ENCODE assay signal across 7 cellular contexts in the genomic region with DNA sequence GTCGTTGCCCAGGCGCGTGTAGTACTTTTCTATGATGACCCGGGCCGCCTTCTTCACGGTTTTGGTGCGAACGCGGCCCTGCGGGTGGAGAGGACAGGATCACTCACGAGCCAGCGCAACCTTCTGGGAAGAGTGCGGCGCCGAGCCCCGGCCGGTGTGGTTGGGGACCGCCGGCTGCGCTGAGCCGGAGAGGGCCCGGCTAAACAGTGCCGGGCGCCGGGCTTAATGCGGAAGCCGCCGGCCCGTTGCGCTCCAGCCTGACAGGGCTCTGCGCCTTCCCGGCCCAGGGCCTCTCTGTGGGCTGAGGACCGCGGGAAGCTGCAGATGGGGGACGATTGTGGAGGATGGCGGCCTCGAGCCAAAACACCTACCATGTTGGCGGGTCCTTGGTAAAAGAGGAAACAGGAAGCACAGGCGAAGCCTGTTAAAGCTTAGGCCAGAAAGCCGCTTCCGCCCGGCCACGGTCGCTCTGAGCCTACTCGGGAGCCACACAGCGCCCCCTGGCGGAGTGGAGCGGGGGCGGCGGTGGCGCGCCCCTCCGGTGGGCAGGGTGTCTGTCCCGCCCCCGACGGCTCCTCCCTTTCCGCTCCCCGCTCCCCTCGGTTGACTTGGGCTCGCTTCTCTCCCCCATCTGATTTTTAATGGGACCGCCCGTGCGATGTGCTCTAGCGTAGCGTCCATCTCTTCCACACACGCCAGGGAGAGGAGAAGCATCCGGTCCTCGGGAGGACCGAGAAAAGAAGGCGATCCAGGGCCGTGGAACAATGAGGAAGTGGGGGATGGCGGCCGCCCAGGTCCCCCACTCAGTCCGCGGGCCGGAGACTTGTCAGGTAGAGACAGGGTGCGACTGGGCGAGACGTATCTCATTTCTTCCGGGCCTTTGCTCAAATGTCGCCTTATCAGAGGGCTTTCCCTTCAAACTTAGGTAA. TPM values are rescaled to one million over a fixed set of nuclear protein-coding genes. Genes with fewer than 3 reads are reported as not detected.
A peak's percentile ranks its signal among the peaks of the same experiment; 100 is the strongest.
DNase-seq lines count a peak whose midpoint lies in the region; ATAC-seq lines count a peak whose summit lies in the region.

RPS17 (minus strand) TSS at position 403 of the 929 bp plus-strand sequence; CDS start at position 374, 29 bp downstream.

- H3K4me3 Mint-ChIP-seq in T-helper 2 cell treated with Interferon-gamma antibody and Interleukin-4, amounts not matched to agents 5 μg/mL and 100 μg/mL, for 36 hours = peak within 1 kb of the TSS; percentile 97
- peak within 1 kb of the TSS; percentile 90 for H3K4me3 Mint-ChIP-seq in central memory CD8-positive, alpha-beta T cell

- DNase-seq in T-helper 2 cell treated with Interferon-gamma antibody and Interleukin-4, amounts not matched to agents 5 μg/mL and 100 μg/mL, for 36 hours (ENCODE audit: low spot score) = peak; percentile 97
- peak; percentile 98 to 99 for DNase-seq in central memory CD8-positive, alpha-beta T cell (ENCODE audit: low spot score in 2 of 2)
- DNase-seq in left colon = peak; percentile 94 to 97
- DNase-seq in stimulated activated CD4-positive, alpha-beta T cell treated with anti-CD3 and anti-CD28 coated beads, Interleukin-2, amount 100 ng/mL, for 4 hours (ENCODE audit: low read depth) = peak; percentile 97
- DNase-seq in NCI-H526 (lab: John Stamatoyannopoulos, UW) = no peak

- H3K36me3 Mint-ChIP-seq in T-helper 2 cell treated with Interferon-gamma antibody and Interleukin-4, amounts not matched to agents 5 μg/mL and 100 μg/mL, for 36 hours (ENCODE audit: low read depth) = peaks cover 43% of the 10 kb centered on the region
- H3K36me3 Mint-ChIP-seq in central memory CD8-positive, alpha-beta T cell (ENCODE audit: insufficient read depth) = peaks cover 51% of the 10 kb centered on the region

- H3K27me3 Mint-ChIP-seq in T-helper 2 cell treated with Interferon-gamma antibody and Interleukin-4, amounts not matched to agents 5 μg/mL and 100 μg/mL, for 36 hours (ENCODE audit: low read depth) = peaks cover 2% of the 10 kb centered on the region
- peaks cover 3% of the 10 kb centered on the region for H3K27me3 Mint-ChIP-seq in central memory CD8-positive, alpha-beta T cell

- H3K9me3 Mint-ChIP-seq in T-helper 2 cell treated with Interferon-gamma antibody and Interleukin-4, amounts not matched to agents 5 μg/mL and 100 μg/mL, for 36 hours = no peaks in the 10 kb centered on the region
- H3K9me3 Mint-ChIP-seq in central memory CD8-positive, alpha-beta T cell = no peaks in the 10 kb centered on the region

- peaks cover 27% of the 10 kb centered on the region for H3K4me1 Mint-ChIP-seq in T-helper 2 cell treated with Interferon-gamma antibody and Interleukin-4, amounts not matched to agents 5 μg/mL and 100 μg/mL, for 36 hours (ENCODE audit: low read depth)
- peaks cover 35% of the 10 kb centered on the region for H3K4me1 Mint-ChIP-seq in central memory CD8-positive, alpha-beta T cell

- ATAC-seq in GM18909 (IDR thresholded peaks at IDR 0.05; ENCODE audit: poor library complexity, unreplicated experiment) (peak; percentile 96), HG03139 (IDR thresholded peaks at IDR 0.05; ENCODE audit: unreplicated experiment) (peak; percentile 95), left colon (peak; percentile 93)
- ATAC-seq in central memory CD8-positive, alpha-beta T cell (replicated peaks; ENCODE audit: extremely low read depth, poor library complexity, severe bottlenecking) = peak; percentile 93

- intact Hi-C loops in left colon (cut with DNase I, micrococcal nuclease) = loop anchor here in 1 of 2 donors (10.0 kb wide), 1 partner anchor 214 kb away; no protein-coding TSS in a partner anchor

- peak within 1 kb of the TSS; percentile 96 for H3K27ac Mint-ChIP-seq in T-helper 2 cell treated with Interferon-gamma antibody and Interleukin-4, amounts not matched to agents 5 μg/mL and 100 μg/mL, for 36 hours
- peak within 1 kb of the TSS; percentile 93 for H3K27ac Mint-ChIP-seq in central memory CD8-positive, alpha-beta T cell (ENCODE audit: low read depth)

RNA-seq across cellular contexts. Expression of gene RPS17, which starts in this region (rescaled TPM):
- total RNA-seq in left colon = 100 to 1,000 TPM; 950 to 981 TPM

Comparison
In these comparisons a context has a peak if more than half of its experiments do, and no peak if none do; other contexts are left out.
1. DNase-seq: peak in T-helper 2 cell treated with Interferon-gamma antibody and Interleukin-4, amounts not matched to agents 5 μg/mL and 100 μg/mL, for 36 hours (single experiment), central memory CD8-positive, alpha-beta T cell (2 of 2), left colon (2 of 2) and stimulated activated CD4-positive, alpha-beta T cell treated with anti-CD3 and anti-CD28 coated beads, Interleukin-2, amount 100 ng/mL, for 4 hours (single experiment); none in NCI-H526 (0 of 2).
2. Peak in every context shown above with its lines, with median percentiles within 50 percentile points of each other: ATAC-seq.